In genomic region chr10:28532509-28533314, GRCh38 we compare ENCODE assay signal across 8 cellular contexts. TPM values are rescaled to one million over a fixed set of nuclear protein-coding genes. Genes with fewer than 3 reads are reported as not detected.
A peak's percentile ranks its signal among the peaks of the same experiment; 100 is the strongest.
DNase-seq lines count a peak whose midpoint lies in the region; ATAC-seq and TF ChIP-seq lines count a peak whose summit lies in the region.

A gene with protein sequence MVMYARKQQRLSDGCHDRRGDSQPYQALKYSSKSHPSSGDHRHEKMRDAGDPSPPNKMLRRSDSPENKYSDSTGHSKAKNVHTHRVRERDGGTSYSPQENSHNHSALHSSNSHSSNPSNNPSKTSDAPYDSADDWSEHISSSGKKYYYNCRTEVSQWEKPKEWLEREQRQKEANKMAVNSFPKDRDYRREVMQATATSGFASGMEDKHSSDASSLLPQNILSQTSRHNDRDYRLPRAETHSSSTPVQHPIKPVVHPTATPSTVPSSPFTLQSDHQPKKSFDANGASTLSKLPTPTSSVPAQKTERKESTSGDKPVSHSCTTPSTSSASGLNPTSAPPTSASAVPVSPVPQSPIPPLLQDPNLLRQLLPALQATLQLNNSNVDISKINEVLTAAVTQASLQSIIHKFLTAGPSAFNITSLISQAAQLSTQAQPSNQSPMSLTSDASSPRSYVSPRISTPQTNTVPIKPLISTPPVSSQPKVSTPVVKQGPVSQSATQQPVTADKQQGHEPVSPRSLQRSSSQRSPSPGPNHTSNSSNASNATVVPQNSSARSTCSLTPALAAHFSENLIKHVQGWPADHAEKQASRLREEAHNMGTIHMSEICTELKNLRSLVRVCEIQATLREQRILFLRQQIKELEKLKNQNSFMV (plus strand): TSS chr10:28533118. CDS start chr10:28533580, 462 bp downstream.

- H3K9me3 Mint-ChIP-seq in activated CD4-positive, alpha-beta T cell treated with anti-CD3 and anti-CD28 coated beads, Interleukin-2, amount 10 ng/mL, durations not matched to agents 24 days and 14 days, result no peaks in the 10 kb centered on the region

- H3K4me3 Mint-ChIP-seq in activated CD4-positive, alpha-beta T cell treated with anti-CD3 and anti-CD28 coated beads, Interleukin-2, amount 10 ng/mL, durations not matched to agents 24 days and 14 days, result peak within 1 kb of the TSS; percentile 98

- H3K27me3 Mint-ChIP-seq in activated CD4-positive, alpha-beta T cell treated with anti-CD3 and anti-CD28 coated beads, Interleukin-2, amount 10 ng/mL, durations not matched to agents 24 days and 14 days, result peaks cover 1% of the 10 kb centered on the region

- H3K4me1 Mint-ChIP-seq in activated CD4-positive, alpha-beta T cell treated with anti-CD3 and anti-CD28 coated beads, Interleukin-2, amount 10 ng/mL, durations not matched to agents 24 days and 14 days, result peaks cover 47% of the 10 kb centered on the region

- H3K4me1 ChIP-seq in BE2C, result no peaks in the 10 kb centered on the region

- DNase-seq in BE2C, result peak; percentile 94
- DNase-seq in GM19240 (ENCODE audit: insufficient read length, low spot score), result peak; percentile 60
- DNase-seq in NCI-H526 (lab: John Stamatoyannopoulos, UW), result peak; percentile 62 to 93
- DNase-seq in activated CD4-positive, alpha-beta T cell treated with anti-CD3 and anti-CD28 coated beads, Interleukin-2, amount 10 ng/mL, durations not matched to agents 24 days and 14 days, result peak; percentile 99
- peak; percentile 96 for DNase-seq in coronary artery (ENCODE audit: low spot score)
- DNase-seq in left kidney (ENCODE audit: low read depth, low spot score), result peak; percentile 98
- peak; percentile 97 for DNase-seq in stimulated activated CD4-positive, alpha-beta T cell treated with anti-CD3 and anti-CD28 coated beads, Interleukin-2, amount 100 ng/mL, for 24 hours

- H3K36me3 ChIP-seq in BE2C, result peaks cover 35% of the 10 kb centered on the region

- H3K27ac Mint-ChIP-seq in activated CD4-positive, alpha-beta T cell treated with anti-CD3 and anti-CD28 coated beads, Interleukin-2, amount 10 ng/mL, durations not matched to agents 24 days and 14 days, result peak within 1 kb of the TSS; percentile 100

- intact Hi-C loops in activated CD4-positive, alpha-beta T cell treated with anti-CD3 and anti-CD28 coated beads, Interleukin-2, amount 10 ng/mL, durations not matched to agents 24 days and 14 days (cut with micrococcal nuclease), result loop anchor here (1.0 to 5.0 kb wide), 11 partner anchors 35 to 1835 kb away; partner anchors contain the start of genes ACBD5, BAMBI, MPP7 and PDSS1

- no peak for TF ChIP-seq CTCF in BE2C (IDR thresholded peaks at IDR 0.05; ENCODE audit: low read depth, low read length)
- TF ChIP-seq CTCF in coronary artery (IDR thresholded peaks at IDR 0.05), result no peak

- peak; percentile 78 for ATAC-seq in HG03460 (IDR thresholded peaks at IDR 0.05; ENCODE audit: unreplicated experiment)

- H3K4me3 ChIP-seq in BE2C (ENCODE audit: low read depth, low read length) (peak within 1 kb of the TSS; percentile 96), coronary artery (peak within 1 kb of the TSS; percentile 94)

- peak within 1 kb of the TSS; percentile 98 to 99 for H3K27ac ChIP-seq in coronary artery

- H3K27me3 ChIP-seq in BE2C, result no peaks in the 10 kb centered on the region

- no peaks in the 10 kb centered on the region for H3K9me3 ChIP-seq in BE2C

- H3K36me3 Mint-ChIP-seq in activated CD4-positive, alpha-beta T cell treated with anti-CD3 and anti-CD28 coated beads, Interleukin-2, amount 10 ng/mL, durations not matched to agents 24 days and 14 days (ENCODE audit: low read depth), result peaks cover 62% of the 10 kb centered on the region

RNA-seq across cellular contexts. Expression of the gene that starts here (rescaled TPM):
- 80.8 TPM for polyA plus RNA-seq in BE2C (2012; ENCODE audit: insufficient read depth, insufficient read length, low read depth)
- 125 and 130 TPM in 2 replicates for total RNA-seq in activated CD4-positive, alpha-beta T cell treated with anti-CD3 and anti-CD28 coated beads, Interleukin-2, amount 10 ng/mL, durations not matched to agents 24 days and 14 days

Comparison
In these comparisons a context has a peak if more than half of its experiments do, and no peak if none do; other contexts are left out.
1. Peak in every context shown above with its lines: DNase-seq, ATAC-seq, H3K4me3 ChIP-seq and H3K27ac ChIP-seq.